8 cellular contexts compared by ENCODE assay signal in genomic region chr17:77319211-77320031, GRCh38.
DNase-seq lines count a peak whose midpoint lies in the region; ATAC-seq and TF ChIP-seq lines count a peak whose summit lies in the region.

No MANE protein-coding gene starts in this region.

- TF ChIP-seq CTCF in DND-41 (IDR thresholded peaks at IDR 0.05; ENCODE audit: borderline replicate concordance, extremely low read depth, low read length, poor library complexity, severe bottlenecking): no peak
- no peak for TF ChIP-seq CTCF in MCF 10A (IDR thresholded peaks at IDR 0.05; ENCODE audit: unreplicated experiment)

- no peaks in the 10 kb centered on the region for H3K36me3 ChIP-seq in DND-41 (ENCODE audit: insufficient read depth, low read length)

- no peak overlapping the region for H3K4me3 ChIP-seq in DND-41 (ENCODE audit: low read depth in 1 of 2, low read length in 2 of 2)

- no peak overlapping the region for H3K4me2 ChIP-seq in DND-41 (ENCODE audit: insufficient read depth, low read length)

- peak overlapping the region in 2 of 3 donors; percentile 76 to 87 for H3K4me3 Mint-ChIP-seq in T-cell
- H3K4me3 Mint-ChIP-seq in MCF 10A (ENCODE audit: unreplicated experiment): peak overlapping the region; percentile 88

- no peak overlapping the region for H3K9ac ChIP-seq in DND-41 (ENCODE audit: low read depth, low read length)

- peaks cover 12% of the 10 kb centered on the region for H3K4me1 ChIP-seq in DND-41 (ENCODE audit: insufficient read depth, low read length)

- H3K9me3 Mint-ChIP-seq in T-cell (no peaks in the 10 kb centered on the region), MCF 10A (ENCODE audit: unreplicated experiment) (no peaks in the 10 kb centered on the region)

- peak; percentile 76 for ATAC-seq in DND-41 (ENCODE audit: insufficient read depth, low read depth)
- peak; percentile 31 for ATAC-seq in HG02981 (IDR thresholded peaks at IDR 0.05; ENCODE audit: unreplicated experiment)
- peak; percentile 30 to 88 (median 82) for ATAC-seq in T-cell (replicated peaks in 1 of 4)
- no peak for ATAC-seq in HG03025 (IDR thresholded peaks at IDR 0.05; ENCODE audit: low FRiP score, unreplicated experiment)

- no peaks in the 10 kb centered on the region for H3K36me3 Mint-ChIP-seq in T-cell
- H3K36me3 Mint-ChIP-seq in MCF 10A (ENCODE audit: insufficient read depth, unreplicated experiment): peaks cover 51% of the 10 kb centered on the region

- no TSS peak for BruUV-seq in MCF 10A (replicated peaks; lab: Mats Ljungman, UMichigan)

- no peaks in the 10 kb centered on the region for H3K9me3 ChIP-seq in DND-41 (ENCODE audit: insufficient read depth, low read length, severe bottlenecking)

- intact Hi-C loops in MCF 10A (cut with micrococcal nuclease): no loop called here

- H3K27me3 ChIP-seq in DND-41 (ENCODE audit: insufficient read depth, low read length, poor library complexity): no peaks in the 10 kb centered on the region

- POLR2A ChIA-PET in T-cell (lab: Charles Lee): no interaction called here
- POLR2A ChIA-PET in MCF 10A (lab: Yijun Ruan, JAX): interaction anchor here (0.6 to 7.6 kb wide), 5 partner anchors 31 to 190 kb away, joined by 3 to 443 read pairs (median 3); no protein-coding TSS in a partner anchor

- CTCF ChIA-PET in T-cell (lab: Charles Lee) (no interaction called here), MCF 10A (lab: Yijun Ruan, JAX) (no interaction called here)

- no peak overlapping the region for H2AFZ ChIP-seq in DND-41 (ENCODE audit: low read depth, low read length)

- no peak overlapping the region for H3K27ac ChIP-seq in DND-41 (ENCODE audit: low read length)

- no peaks in the 10 kb centered on the region for H3K79me2 ChIP-seq in DND-41 (ENCODE audit: insufficient read depth, low read length)

- no peaks in the 10 kb centered on the region for H3K27me3 Mint-ChIP-seq in T-cell
- no peaks in the 10 kb centered on the region for H3K27me3 Mint-ChIP-seq in MCF 10A (ENCODE audit: insufficient read depth, unreplicated experiment)

- H3K27ac Mint-ChIP-seq in T-cell: peak overlapping the region; percentile 44 to 88
- peak overlapping the region; percentile 89 for H3K27ac Mint-ChIP-seq in MCF 10A (ENCODE audit: low read depth, unreplicated experiment)

- peaks cover 7% of the 10 kb centered on the region for H4K20me1 ChIP-seq in DND-41 (ENCODE audit: insufficient read depth, low read length)

- peak; percentile 50 for DNase-seq in DND-41
- peak in 24 of 34 experiments; percentile 17 to 63 (median 38) for DNase-seq in T-cell
- peak; percentile 90 for DNase-seq in MCF 10A (ENCODE audit: unreplicated experiment)
- peak; percentile 65 for DNase-seq in left kidney (ENCODE audit: low read depth, low spot score)
- peak; percentile 58 to 66 for DNase-seq in stimulated activated CD4-positive, alpha-beta T cell treated with anti-CD3 and anti-CD28 coated beads, Interleukin-4, amount 100 ng/mL, for 48 hours (ENCODE audit: low read depth in 2 of 2)
- no peak for DNase-seq in NCI-H187 treated with DMSO at 0.1 percent for 48 hours (lab: John Stamatoyannopoulos, UW)

- H3K4me1 Mint-ChIP-seq in T-cell (peaks cover 18 to 43% (median 30%) of the 10 kb centered on the region in 3 donors), MCF 10A (ENCODE audit: insufficient read depth, unreplicated experiment) (peaks cover 46% of the 10 kb centered on the region)
